Comparison of ENCODE assay signal across 1 cellular context in the genomic region with DNA sequence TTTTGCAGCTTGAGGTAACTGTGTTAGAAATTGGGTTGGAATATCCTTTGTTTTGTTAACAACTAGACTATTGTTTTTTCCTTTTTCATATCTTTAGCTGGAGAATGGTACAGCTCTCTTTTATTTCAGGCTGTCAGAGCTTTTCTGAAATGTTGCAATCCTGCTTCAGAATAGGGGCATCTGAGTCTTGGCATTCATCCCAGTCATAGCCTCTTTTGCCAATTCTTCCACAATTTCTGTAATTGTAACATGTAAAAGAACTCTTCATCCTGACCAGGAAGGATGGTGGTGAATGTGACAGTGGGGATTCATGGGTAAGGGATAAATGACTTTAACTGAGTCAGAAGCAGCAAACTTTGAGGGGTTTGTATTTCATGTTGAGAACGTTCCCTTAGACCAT.
TF ChIP-seq lines count a peak whose summit lies in the region.

No MANE protein-coding gene starts in this region.

TF ChIP-seq in H1, 55 proteins besides CTCF, POLR2A, EP300 and RAD21 (continued from another document):
- TF ChIP-seq TCF12 (IDR thresholded peaks at IDR 0.05; ENCODE audit: low read depth, low read length) (no peak), CBX8 (IDR thresholded peaks at IDR 0.05; ENCODE audit: borderline replicate concordance, low read depth, low read length) (no peak), SIN3A (conservative IDR thresholded peaks at IDR 0.05 in 1 of 2, IDR thresholded peaks at IDR 0.05 in 1 of 2; ENCODE audit: low read depth in 1 of 2, low read length in 2 of 2) (no peak), SP4 (IDR thresholded peaks at IDR 0.05; ENCODE audit: low read length) (no peak), EZH2 (IDR thresholded peaks at IDR 0.05; ENCODE audit: low read depth, low read length, severe bottlenecking) (no peak), CREB1 (IDR thresholded peaks at IDR 0.05) (no peak), SP2 (IDR thresholded peaks at IDR 0.05; ENCODE audit: low read length) (no peak), CHD2 (IDR thresholded peaks at IDR 0.05; ENCODE audit: low read length) (no peak), PHF8 (conservative IDR thresholded peaks at IDR 0.05; ENCODE audit: low read depth, low read length) (no peak)
- TF ChIP-seq, protein P1, sequence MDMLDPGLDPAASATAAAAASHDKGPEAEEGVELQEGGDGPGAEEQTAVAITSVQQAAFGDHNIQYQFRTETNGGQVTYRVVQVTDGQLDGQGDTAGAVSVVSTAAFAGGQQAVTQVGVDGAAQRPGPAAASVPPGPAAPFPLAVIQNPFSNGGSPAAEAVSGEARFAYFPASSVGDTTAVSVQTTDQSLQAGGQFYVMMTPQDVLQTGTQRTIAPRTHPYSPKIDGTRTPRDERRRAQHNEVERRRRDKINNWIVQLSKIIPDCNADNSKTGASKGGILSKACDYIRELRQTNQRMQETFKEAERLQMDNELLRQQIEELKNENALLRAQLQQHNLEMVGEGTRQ (IDR thresholded peaks at IDR 0.05; ENCODE audit: low read length): no peak
